Comparison of ENCODE assay signal across 14 cellular contexts in genomic region chr1:160115545-160116276, GRCh38. TPM values are rescaled to one million over a fixed set of nuclear protein-coding genes. Genes with fewer than 3 reads are reported as not detected.
DNase-seq lines count a peak whose midpoint lies in the region; ATAC-seq and TF ChIP-seq lines count a peak whose summit lies in the region.
"Had no signal": no experiment of that assay in that cellular context is flagged by ENCODE, and none has a peak within 500 bp of the region (broad histone marks: within the 10 kb centered on the region; RNA-seq: fewer than 3 reads in every experiment).

TSS of gene ATP1A2 (plus strand) at chr1:160115759. CDS start at chr1:160115862, 103 bp downstream.

- intact Hi-C loops in vagina (cut with DNase I), result no loop called here

- H3K4me1 ChIP-seq in iPS-15b (ENCODE audit: control insufficient read depth, insufficient read depth, low read length) (peaks cover 27% of the 10 kb centered on the region), vagina (peaks cover 15% of the 10 kb centered on the region)
- H3K4me1 ChIP-seq: colonic mucosa had no signal

- CTCF ChIA-PET in T-cell (lab: Charles Lee), result interaction anchor here in 1 of 2 donors (1.5 kb wide), 1 partner anchor 18 kb away, joined by 5 read pairs; the partner anchor contains the start of gene IGSF8

- TF ChIP-seq CTCF in osteocyte (IDR thresholded peaks at IDR 0.05), result no peak
- TF ChIP-seq CTCF in vagina (IDR thresholded peaks at IDR 0.05), result no peak

- POLR2A ChIA-PET in T-cell (lab: Charles Lee), result interaction anchor here (0.6 to 0.7 kb wide), 2 partner anchors 34 to 1215 kb away, joined by 3 to 10 read pairs; partner anchors contain the start of gene KCNJ9 (in 1 of the 2)

- H3K27ac Mint-ChIP-seq in osteocyte (ENCODE audit: unreplicated experiment) (no peak within 1 kb of the TSS), T-cell (no peak within 1 kb of the TSS)
- H3K27ac Mint-ChIP-seq: HFFc6 had no signal

- H3K36me3 Mint-ChIP-seq in osteocyte (ENCODE audit: unreplicated experiment) (no peaks in the 10 kb centered on the region), T-cell (no peaks in the 10 kb centered on the region)

- H3K4me3 ChIP-seq in iPS-15b (ENCODE audit: low read depth, low read length), result peak within 1 kb of the TSS; percentile 58
- H3K4me3 ChIP-seq in vagina, result peak within 1 kb of the TSS; percentile 28 to 37
- H3K4me3 ChIP-seq in MG63, result no peak within 1 kb of the TSS
- H3K4me3 ChIP-seq: colonic mucosa had no signal

- H3K27me3 ChIP-seq in iPS-15b (ENCODE audit: control insufficient read depth, insufficient read depth, low read length) (no peaks in the 10 kb centered on the region), vagina (no peaks in the 10 kb centered on the region), MG63 (no peaks in the 10 kb centered on the region)
- H3K27me3 ChIP-seq: colonic mucosa had no signal

- TF ChIP-seq POLR2A in vagina (IDR thresholded peaks at IDR 0.05), result no peak

- H3K36me3 ChIP-seq in iPS-15b (ENCODE audit: control insufficient read depth, insufficient read depth, low read length), result peaks cover 2% of the 10 kb centered on the region
- H3K36me3 ChIP-seq in vagina, result no peaks in the 10 kb centered on the region
- H3K36me3 ChIP-seq in MG63, result no peaks in the 10 kb centered on the region
- H3K36me3 ChIP-seq: colonic mucosa, WERI-Rb-1 had no signal

- H3K27ac ChIP-seq in caudate nucleus (ENCODE audit: low read depth, low read length), result peak within 1 kb of the TSS; percentile 88
- no peak within 1 kb of the TSS for H3K27ac ChIP-seq in vagina
- H3K27ac ChIP-seq: colonic mucosa, WERI-Rb-1 had no signal

- H3K4me1 Mint-ChIP-seq in osteocyte (ENCODE audit: unreplicated experiment) (peaks cover 36% of the 10 kb centered on the region), T-cell (no peaks in the 10 kb centered on the region)

- H3K9me3 Mint-ChIP-seq in osteocyte (ENCODE audit: unreplicated experiment) (no peaks in the 10 kb centered on the region), T-cell (no peaks in the 10 kb centered on the region)
- H3K9me3 Mint-ChIP-seq: HFFc6 had no signal

- H3K4me3 Mint-ChIP-seq in osteocyte (ENCODE audit: unreplicated experiment) (peak within 1 kb of the TSS; percentile 18), T-cell (no peak within 1 kb of the TSS)
- H3K4me3 Mint-ChIP-seq: HFFc6 had no signal

- DNase-seq in caudate nucleus (lab: John Stamatoyannopoulos, UW) (peak in 22 of 61 donors; percentile 16 to 74 (median 40)), osteocyte (ENCODE audit: extremely low spot score, unreplicated experiment) (no peak), vagina (ENCODE audit: extremely low spot score in 2 of 2) (no peak), T-cell (no peak), NCI-H2081 treated with DMSO at 0.1 percent for 48 hours (lab: John Stamatoyannopoulos, UW) (no peak), MG63 (no peak)
- DNase-seq: Calu3, colonic mucosa, HFFc6, NCI-H446 treated with DMSO at 0.1 percent for 48 hours, WERI-Rb-1 had no signal

- H3K9me3 ChIP-seq in iPS-15b (ENCODE audit: control insufficient read depth, insufficient read depth, low read length), result no peaks in the 10 kb centered on the region
- H3K9me3 ChIP-seq in vagina, result no peaks in the 10 kb centered on the region
- no peaks in the 10 kb centered on the region for H3K9me3 ChIP-seq in MG63
- H3K9me3 ChIP-seq: colonic mucosa had no signal

- peak within 1 kb of the TSS; percentile 16 for H3K9ac ChIP-seq in iPS-15b (ENCODE audit: low read depth, low read length)

- H3K27me3 Mint-ChIP-seq in osteocyte (ENCODE audit: unreplicated experiment), result peaks cover 50% of the 10 kb centered on the region
- peaks cover 10 to 26% of the 10 kb centered on the region in 2 donors for H3K27me3 Mint-ChIP-seq in T-cell

- no peak for ATAC-seq in T-cell (replicated peaks in 1 of 4)

RNA-seq across cellular contexts. Expression of gene ATP1A2, which starts in this region (rescaled TPM):
- 8.2 and 8.5 TPM in 2 replicates for total RNA-seq in osteocyte
- 11.0 TPM for total RNA-seq in vagina
- total RNA-seq in T-cell, result under 1 TPM in 2 of 5 donors, not detected in 3; 0.10 to 0.26 TPM
- not detected in 2 replicates for total RNA-seq in MG63 (2014; rRNA removed; shearing (Covaris generic); ENCODE audit: low replicate concordance)
- total RNA-seq: Calu3, glomerular endothelial cell, MCF 10A had no signal
